18 cellular contexts compared by ENCODE assay signal in genomic region chr1:237684236-237684635, GRCh38.
A peak's percentile ranks its signal among the peaks of the same experiment; 100 is the strongest.
DNase-seq lines count a peak whose midpoint lies in the region; ATAC-seq and TF ChIP-seq lines count a peak whose summit lies in the region.
"Had no signal": no experiment of that assay in that cellular context is flagged by ENCODE, and none has a peak within 500 bp of the region (broad histone marks: within the 10 kb centered on the region; RNA-seq: fewer than 3 reads in every experiment).

No MANE protein-coding gene starts in this region.

- no peak overlapping the region for H3K4me3 Mint-ChIP-seq in activated CD8-positive, alpha-beta T cell treated with anti-CD3 and anti-CD28 coated beads for 36 hours
- H3K4me3 Mint-ChIP-seq: B cell; CD4-positive, alpha-beta T cell had no signal

- no peak overlapping the region for H3K27ac Mint-ChIP-seq in activated CD8-positive, alpha-beta T cell treated with anti-CD3 and anti-CD28 coated beads for 36 hours
- H3K27ac Mint-ChIP-seq: B cell; CD4-positive, alpha-beta T cell had no signal

- H3K4me3 ChIP-seq in MG63 (no peak overlapping the region), mammary epithelial cell (replicated peaks in 1 of 3; ENCODE audit: insufficient read depth in 1 of 3, low read depth in 2 of 3, low read length in 3 of 3) (no peak overlapping the region), mucosa of descending colon (no peak overlapping the region)
- H3K4me3 ChIP-seq: Peyer's patch had no signal

- H3K9me3 ChIP-seq in MG63: no peaks in the 10 kb centered on the region
- H3K9me3 ChIP-seq in mammary epithelial cell (replicated peaks; ENCODE audit: insufficient read depth, low read length): no peaks in the 10 kb centered on the region
- H3K9me3 ChIP-seq in mucosa of descending colon: no peaks in the 10 kb centered on the region
- H3K9me3 ChIP-seq: Peyer's patch had no signal

- CTCF ChIA-PET in mammary epithelial cell (lab: Charles Lee; ENCODE audit: low non-redundant PET): no interaction called here
- CTCF ChIA-PET in activated CD8-positive, alpha-beta T cell treated with anti-CD3 and anti-CD28 coated beads for 36 hours (lab: Charles Lee): no interaction called here

- no peaks in the 10 kb centered on the region for H3K27me3 Mint-ChIP-seq in activated CD8-positive, alpha-beta T cell treated with anti-CD3 and anti-CD28 coated beads for 36 hours
- H3K27me3 Mint-ChIP-seq: B cell; CD4-positive, alpha-beta T cell had no signal

- no peak overlapping the region for H3K27ac ChIP-seq in mammary epithelial cell (ENCODE audit: insufficient read depth, low read depth, low read length)
- H3K27ac ChIP-seq: Peyer's patch had no signal

- DNase-seq in H4 (ENCODE audit: low spot score) (peak; percentile 12), MG63 (peak; percentile 21), mammary epithelial cell (peak; percentile 20), mucosa of descending colon (no peak), glomerular visceral epithelial cell (ENCODE audit: extremely low spot score) (no peak)
- DNase-seq in activated CD8-positive, alpha-beta T cell treated with anti-CD3 and anti-CD28 coated beads for 36 hours: no peak
- DNase-seq: Calu3; CD4-positive, alpha-beta T cell; DMS79 treated with DMSO at 0.1 percent for 48 hours; GOT3; KBM-7; NCI-H1105 treated with DMSO at 0.1 percent for 48 hours; NCI-H187 treated with DMSO at 0.1 percent for 48 hours; NCI-H774; Peyer's patch; SIG-M5 had no signal

- H3K9ac ChIP-seq in mammary epithelial cell (ENCODE audit: insufficient read depth, low read length): no peak overlapping the region

- H3K36me3 Mint-ChIP-seq in activated CD8-positive, alpha-beta T cell treated with anti-CD3 and anti-CD28 coated beads for 36 hours (ENCODE audit: low read depth): no peaks in the 10 kb centered on the region

- H3K27me3 ChIP-seq in MG63 (no peaks in the 10 kb centered on the region), mammary epithelial cell (ENCODE audit: insufficient read depth, low read length) (no peaks in the 10 kb centered on the region)
- H3K27me3 ChIP-seq: Peyer's patch had no signal

- no peaks in the 10 kb centered on the region for H3K9me3 Mint-ChIP-seq in activated CD8-positive, alpha-beta T cell treated with anti-CD3 and anti-CD28 coated beads for 36 hours
- H3K9me3 Mint-ChIP-seq: CD4-positive, alpha-beta T cell had no signal

- no peaks in the 10 kb centered on the region for H3K4me1 ChIP-seq in mammary epithelial cell (ENCODE audit: insufficient read depth, low read length)
- H3K4me1 ChIP-seq in mucosa of descending colon (ENCODE audit: low read depth): no peaks in the 10 kb centered on the region
- H3K4me1 ChIP-seq: Peyer's patch had no signal

- peak; percentile 73 for ATAC-seq in mucosa of descending colon
- ATAC-seq in activated CD8-positive, alpha-beta T cell treated with anti-CD3 and anti-CD28 coated beads for 36 hours: no peak
- ATAC-seq in HG02798 (IDR thresholded peaks at IDR 0.05; ENCODE audit: poor library complexity, unreplicated experiment): no peak

- no peaks in the 10 kb centered on the region for H3K79me2 ChIP-seq in mammary epithelial cell (ENCODE audit: insufficient read depth, low read length)

- in situ Hi-C loops in mammary epithelial cell (cut with MboI; ENCODE audit: low sequenced_read_pairs in 2 of 2): no loop called here

- TF ChIP-seq CTCF in mammary epithelial cell (conservative IDR thresholded peaks at IDR 0.05 in 1 of 2, IDR thresholded peaks at IDR 0.05 in 1 of 2; ENCODE audit: extremely low read depth in 1 of 2, insufficient read depth in 1 of 2, low read depth in 1 of 2, low read length in 2 of 2) (no peak), mucosa of descending colon (IDR thresholded peaks at IDR 0.05) (no peak)
- TF ChIP-seq CTCF in activated CD8-positive, alpha-beta T cell treated with anti-CD3 and anti-CD28 coated beads for 36 hours (IDR thresholded peaks at IDR 0.05): no peak

- no peaks in the 10 kb centered on the region for H4K20me1 ChIP-seq in mammary epithelial cell (ENCODE audit: insufficient read depth, low read length)

- dilution Hi-C loops in mammary epithelial cell (cut with HindIII; ENCODE audit: low sequenced_read_pairs): loop anchor here (5.0 kb wide), 1 partner anchor 48 kb away; no protein-coding TSS in a partner anchor

- 67% methylated on average over 6 of the region's 6 CpGs for WGBS in mammary epithelial cell (ENCODE audit: low coverage, missing lambda C conversion rate)

- H3K36me3 ChIP-seq in MG63 (no peaks in the 10 kb centered on the region), mammary epithelial cell (ENCODE audit: insufficient read depth, low read length) (no peaks in the 10 kb centered on the region), mucosa of descending colon (ENCODE audit: low read depth) (no peaks in the 10 kb centered on the region)
- H3K36me3 ChIP-seq: Peyer's patch had no signal

- no peaks in the 10 kb centered on the region for H3K4me1 Mint-ChIP-seq in activated CD8-positive, alpha-beta T cell treated with anti-CD3 and anti-CD28 coated beads for 36 hours (ENCODE audit: low read depth)
- H3K4me1 Mint-ChIP-seq: B cell had no signal

- intact Hi-C loops in mammary epithelial cell (cut with micrococcal nuclease) (no loop called here), mucosa of descending colon (cut with DNase I, micrococcal nuclease) (no loop called here)
- intact Hi-C loops in activated CD8-positive, alpha-beta T cell treated with anti-CD3 and anti-CD28 coated beads for 36 hours (cut with micrococcal nuclease): no loop called here

- no TSS peak for BruUV-seq in mammary epithelial cell (replicated peaks; lab: Mats Ljungman, UMichigan)

- H3K4me2 ChIP-seq in mammary epithelial cell (ENCODE audit: insufficient read depth, low read depth, low read length): no peak overlapping the region

- no peak overlapping the region for H2AFZ ChIP-seq in mammary epithelial cell (ENCODE audit: low read depth, low read length)

- POLR2A ChIA-PET in activated CD8-positive, alpha-beta T cell treated with anti-CD3 and anti-CD28 coated beads for 36 hours (lab: Charles Lee): no interaction called here

Comparison
In these comparisons a context has a peak if more than half of its experiments do, and no peak if none do; other contexts are left out.
1. DNase-seq: peak in H4 (single experiment), MG63 (single experiment) and mammary epithelial cell (single experiment); none in mucosa of descending colon (0 of 3), activated CD8-positive, alpha-beta T cell treated with anti-CD3 and anti-CD28 coated beads for 36 hours (single experiment) and glomerular visceral epithelial cell (single experiment).